In the genomic region with DNA sequence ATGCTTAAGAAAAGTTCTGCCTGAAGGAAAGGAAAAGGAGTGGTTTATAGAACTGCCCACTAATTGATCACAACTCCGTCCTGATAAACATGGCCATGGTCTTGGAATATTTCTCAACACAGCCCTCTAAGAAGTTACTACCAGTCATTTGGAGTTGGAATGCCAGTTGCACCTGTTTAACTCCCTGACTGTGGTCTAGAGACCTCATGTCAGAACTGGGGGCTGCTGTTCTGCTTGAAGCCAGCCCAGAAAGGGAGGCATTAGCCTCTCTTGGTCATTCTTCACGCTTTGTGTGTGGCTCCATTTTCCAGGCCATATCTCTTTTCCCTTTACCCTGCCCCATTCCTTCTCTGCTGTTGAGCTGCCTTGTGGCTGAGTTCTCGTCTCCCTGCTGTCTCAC, we compare ENCODE assay signal across 3 cellular contexts.
TF ChIP-seq lines count a peak whose summit lies in the region.

No MANE protein-coding gene starts in this region.

TF ChIP-seq in SK-N-SH, 30 proteins besides CTCF, POLR2A, EP300 and RAD21 (continues in another document):
- TF ChIP-seq, protein P1, sequence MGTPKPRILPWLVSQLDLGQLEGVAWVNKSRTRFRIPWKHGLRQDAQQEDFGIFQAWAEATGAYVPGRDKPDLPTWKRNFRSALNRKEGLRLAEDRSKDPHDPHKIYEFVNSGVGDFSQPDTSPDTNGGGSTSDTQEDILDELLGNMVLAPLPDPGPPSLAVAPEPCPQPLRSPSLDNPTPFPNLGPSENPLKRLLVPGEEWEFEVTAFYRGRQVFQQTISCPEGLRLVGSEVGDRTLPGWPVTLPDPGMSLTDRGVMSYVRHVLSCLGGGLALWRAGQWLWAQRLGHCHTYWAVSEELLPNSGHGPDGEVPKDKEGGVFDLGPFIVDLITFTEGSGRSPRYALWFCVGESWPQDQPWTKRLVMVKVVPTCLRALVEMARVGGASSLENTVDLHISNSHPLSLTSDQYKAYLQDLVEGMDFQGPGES (IDR thresholded peaks at IDR 0.05; ENCODE audit: low read depth, low read length): no peak
- no peak for TF ChIP-seq MEF2A (IDR thresholded peaks at IDR 0.05; ENCODE audit: borderline replicate concordance, low read depth)
- no peak for TF ChIP-seq FOXM1 (IDR thresholded peaks at IDR 0.05; ENCODE audit: low read depth)
- TF ChIP-seq TEAD4 (IDR thresholded peaks at IDR 0.05; ENCODE audit: borderline replicate concordance, insufficient read depth): no peak
- TF ChIP-seq RFX5 (IDR thresholded peaks at IDR 0.05; ENCODE audit: low read length): no peak
- no peak for TF ChIP-seq NFIC (IDR thresholded peaks at IDR 0.05; ENCODE audit: borderline replicate concordance)
- TF ChIP-seq RCOR1 (IDR thresholded peaks at IDR 0.05; ENCODE audit: low read length): no peak
- TF ChIP-seq, protein P2, sequence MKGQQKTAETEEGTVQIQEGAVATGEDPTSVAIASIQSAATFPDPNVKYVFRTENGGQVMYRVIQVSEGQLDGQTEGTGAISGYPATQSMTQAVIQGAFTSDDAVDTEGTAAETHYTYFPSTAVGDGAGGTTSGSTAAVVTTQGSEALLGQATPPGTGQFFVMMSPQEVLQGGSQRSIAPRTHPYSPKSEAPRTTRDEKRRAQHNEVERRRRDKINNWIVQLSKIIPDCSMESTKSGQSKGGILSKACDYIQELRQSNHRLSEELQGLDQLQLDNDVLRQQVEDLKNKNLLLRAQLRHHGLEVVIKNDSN (IDR thresholded peaks at IDR 0.05; ENCODE audit: borderline replicate concordance, low read depth): no peak
- TF ChIP-seq, protein P3, sequence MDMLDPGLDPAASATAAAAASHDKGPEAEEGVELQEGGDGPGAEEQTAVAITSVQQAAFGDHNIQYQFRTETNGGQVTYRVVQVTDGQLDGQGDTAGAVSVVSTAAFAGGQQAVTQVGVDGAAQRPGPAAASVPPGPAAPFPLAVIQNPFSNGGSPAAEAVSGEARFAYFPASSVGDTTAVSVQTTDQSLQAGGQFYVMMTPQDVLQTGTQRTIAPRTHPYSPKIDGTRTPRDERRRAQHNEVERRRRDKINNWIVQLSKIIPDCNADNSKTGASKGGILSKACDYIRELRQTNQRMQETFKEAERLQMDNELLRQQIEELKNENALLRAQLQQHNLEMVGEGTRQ (IDR thresholded peaks at IDR 0.05; ENCODE audit: borderline replicate concordance, low read depth, low read length): no peak
- TF ChIP-seq CHD2 (IDR thresholded peaks at IDR 0.05; ENCODE audit: low read length, partially characterized antibody): no peak
- no peak for TF ChIP-seq ELF1 (IDR thresholded peaks at IDR 0.05)
- TF ChIP-seq YY1 (IDR thresholded peaks at IDR 0.05; ENCODE audit: low read depth): no peak
- TF ChIP-seq RXRA (IDR thresholded peaks at IDR 0.05; ENCODE audit: borderline replicate concordance, low read depth): no peak
- TF ChIP-seq NRF1 (IDR thresholded peaks at IDR 0.05; ENCODE audit: low read depth, low read length): no peak
- TF ChIP-seq GABPA (IDR thresholded peaks at IDR 0.05; ENCODE audit: low read depth): no peak
- no peak for TF ChIP-seq FOSL2 (IDR thresholded peaks at IDR 0.05; ENCODE audit: borderline replicate concordance, low read depth)
- TF ChIP-seq, protein P4, sequence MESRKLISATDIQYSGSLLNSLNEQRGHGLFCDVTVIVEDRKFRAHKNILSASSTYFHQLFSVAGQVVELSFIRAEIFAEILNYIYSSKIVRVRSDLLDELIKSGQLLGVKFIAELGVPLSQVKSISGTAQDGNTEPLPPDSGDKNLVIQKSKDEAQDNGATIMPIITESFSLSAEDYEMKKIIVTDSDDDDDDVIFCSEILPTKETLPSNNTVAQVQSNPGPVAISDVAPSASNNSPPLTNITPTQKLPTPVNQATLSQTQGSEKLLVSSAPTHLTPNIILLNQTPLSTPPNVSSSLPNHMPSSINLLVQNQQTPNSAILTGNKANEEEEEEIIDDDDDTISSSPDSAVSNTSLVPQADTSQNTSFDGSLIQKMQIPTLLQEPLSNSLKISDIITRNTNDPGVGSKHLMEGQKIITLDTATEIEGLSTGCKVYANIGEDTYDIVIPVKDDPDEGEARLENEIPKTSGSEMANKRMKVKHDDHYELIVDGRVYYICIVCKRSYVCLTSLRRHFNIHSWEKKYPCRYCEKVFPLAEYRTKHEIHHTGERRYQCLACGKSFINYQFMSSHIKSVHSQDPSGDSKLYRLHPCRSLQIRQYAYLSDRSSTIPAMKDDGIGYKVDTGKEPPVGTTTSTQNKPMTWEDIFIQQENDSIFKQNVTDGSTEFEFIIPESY (IDR thresholded peaks at IDR 0.05; ENCODE audit: borderline replicate concordance, low read depth): no peak

TF ChIP-seq in SK-N-SH treated with all-trans-retinoic acid at 6 μM for 48 hours, 23 proteins besides CTCF, POLR2A, EP300 and RAD21:
- TF ChIP-seq ESRRG (CRISPR knock-in tag; IDR thresholded peaks at IDR 0.05) (no peak), ARNTL (CRISPR knock-in tag; IDR thresholded peaks at IDR 0.05; ENCODE audit: borderline replicate concordance, low read depth) (no peak), OSR1 (CRISPR knock-in tag; IDR thresholded peaks at IDR 0.05) (no peak), ZNF70 (CRISPR knock-in tag; IDR thresholded peaks at IDR 0.05) (no peak), ZFP30 (CRISPR knock-in tag; IDR thresholded peaks at IDR 0.05) (no peak), ZC3H10 (CRISPR knock-in tag; IDR thresholded peaks at IDR 0.05) (no peak), SNAI2 (CRISPR knock-in tag; IDR thresholded peaks at IDR 0.05) (no peak), ZNF565 (CRISPR knock-in tag; conservative IDR thresholded peaks at IDR 0.05; ENCODE audit: low read depth) (no peak), GLIS3 (CRISPR knock-in tag; IDR thresholded peaks at IDR 0.05) (no peak), TOX (CRISPR knock-in tag; IDR thresholded peaks at IDR 0.05; ENCODE audit: borderline replicate concordance) (no peak), ISL1 (CRISPR knock-in tag; IDR thresholded peaks at IDR 0.05) (no peak), ZNF8 (CRISPR knock-in tag; IDR thresholded peaks at IDR 0.05) (no peak), CSDC2 (CRISPR knock-in tag; IDR thresholded peaks at IDR 0.05) (no peak)
- TF ChIP-seq, protein P5, sequence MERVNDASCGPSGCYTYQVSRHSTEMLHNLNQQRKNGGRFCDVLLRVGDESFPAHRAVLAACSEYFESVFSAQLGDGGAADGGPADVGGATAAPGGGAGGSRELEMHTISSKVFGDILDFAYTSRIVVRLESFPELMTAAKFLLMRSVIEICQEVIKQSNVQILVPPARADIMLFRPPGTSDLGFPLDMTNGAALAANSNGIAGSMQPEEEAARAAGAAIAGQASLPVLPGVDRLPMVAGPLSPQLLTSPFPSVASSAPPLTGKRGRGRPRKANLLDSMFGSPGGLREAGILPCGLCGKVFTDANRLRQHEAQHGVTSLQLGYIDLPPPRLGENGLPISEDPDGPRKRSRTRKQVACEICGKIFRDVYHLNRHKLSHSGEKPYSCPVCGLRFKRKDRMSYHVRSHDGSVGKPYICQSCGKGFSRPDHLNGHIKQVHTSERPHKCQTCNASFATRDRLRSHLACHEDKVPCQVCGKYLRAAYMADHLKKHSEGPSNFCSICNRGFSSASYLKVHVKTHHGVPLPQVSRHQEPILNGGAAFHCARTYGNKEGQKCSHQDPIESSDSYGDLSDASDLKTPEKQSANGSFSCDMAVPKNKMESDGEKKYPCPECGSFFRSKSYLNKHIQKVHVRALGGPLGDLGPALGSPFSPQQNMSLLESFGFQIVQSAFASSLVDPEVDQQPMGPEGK (CRISPR knock-in tag; IDR thresholded peaks at IDR 0.05; ENCODE audit: borderline replicate concordance): no peak

TF ChIP-seq in H1, 55 proteins besides CTCF, POLR2A, EP300 and RAD21:
- TF ChIP-seq, protein P3 (IDR thresholded peaks at IDR 0.05; ENCODE audit: low read length): no peak
